10 cellular contexts compared by ENCODE assay signal in the genomic region with DNA sequence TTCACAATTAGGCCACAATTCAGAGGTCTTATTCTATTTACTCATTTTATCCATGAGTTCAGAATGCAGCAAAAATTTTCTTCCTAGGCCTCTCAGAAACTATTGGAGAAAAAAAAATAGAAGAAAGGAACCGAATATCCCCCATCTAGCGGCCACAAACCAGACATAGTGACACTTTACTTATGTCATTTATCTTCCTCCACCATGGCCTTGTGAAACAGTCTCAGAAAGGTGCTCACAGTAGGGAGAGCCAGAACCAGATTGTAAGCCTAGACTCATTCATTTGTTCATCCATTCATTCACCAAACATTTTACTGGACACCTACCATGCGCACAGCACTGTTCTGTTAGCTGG. TPM values are rescaled to one million over a fixed set of nuclear protein-coding genes. Genes with fewer than 3 reads are reported as not detected.
DNase-seq lines count a peak whose midpoint lies in the region; ATAC-seq and TF ChIP-seq lines count a peak whose summit lies in the region.
"Had no signal": no experiment of that assay in that cellular context is flagged by ENCODE, and none has a peak within 500 bp of the region (broad histone marks: within the 10 kb centered on the region; RNA-seq: fewer than 3 reads in every experiment).

No MANE protein-coding gene starts in this region.

- no peaks in the 10 kb centered on the region for H4K20me1 ChIP-seq in MM.1S (ENCODE audit: insufficient read depth, low read length)

- H3K27ac ChIP-seq in MM.1S (ENCODE audit: low read length) = peak overlapping the region; percentile 80
- H3K27ac ChIP-seq in sigmoid colon = peak overlapping the region; percentile 68 to 99 (median 86)

- H3K9me2 ChIP-seq in MM.1S (replicated peaks; ENCODE audit: insufficient read depth, low read length) = no peaks in the 10 kb centered on the region

- no peak for DNase-seq in MM.1S
- no peak for DNase-seq in sigmoid colon
- DNase-seq in D341Med (ENCODE audit: low spot score) = no peak
- no peak for DNase-seq in NCI-H226
- no peak for DNase-seq in kidney tubule cell (ENCODE audit: low spot score)
- no peak for DNase-seq in HUDEP-2 (lab: John Stamatoyannopoulos, UW; ENCODE audit: unreplicated experiment in 76 of 76)
- DNase-seq: activated CD8-positive, alpha-beta memory T cell treated with anti-CD3 and anti-CD28 coated beads, Interleukin-2, amount 10 ng/mL, durations not matched to agents 7 days and 5 days; NCI-H510A treated with DMSO at 0.1 percent for 48 hours had no signal

- H3K4me2 ChIP-seq in MM.1S (ENCODE audit: low read depth, low read length) = peak overlapping the region; percentile 53

- TF ChIP-seq CTCF in MM.1S (IDR thresholded peaks at IDR 0.05; ENCODE audit: low read length) (peak; percentile 35), sigmoid colon (IDR thresholded peaks at IDR 0.05) (no peak)

- H3K4me3 ChIP-seq in MM.1S (ENCODE audit: low read length) (peak overlapping the region; percentile 22; the same call in 1 of the 2 replicates), sigmoid colon (no peak overlapping the region)

- TF ChIP-seq EP300 in sigmoid colon (IDR thresholded peaks at IDR 0.05) = no peak

- intact Hi-C loops in sigmoid colon (cut with DNase I) = no loop called here

- H3K9me3 ChIP-seq in MM.1S (replicated peaks; ENCODE audit: insufficient read depth, low read length) (no peaks in the 10 kb centered on the region), sigmoid colon (no peaks in the 10 kb centered on the region)

- ATAC-seq in GM18520 (IDR thresholded peaks at IDR 0.05; ENCODE audit: unreplicated experiment) (peak; percentile 37), GM21786 (IDR thresholded peaks at IDR 0.05; ENCODE audit: unreplicated experiment) (peak; percentile 47)
- ATAC-seq: activated CD8-positive, alpha-beta memory T cell treated with anti-CD3 and anti-CD28 coated beads, Interleukin-2, amount 10 ng/mL, durations not matched to agents 7 days and 5 days had no signal

- peak overlapping the region; percentile 20; the same call in 1 of the 2 replicates for H3K9ac ChIP-seq in MM.1S (ENCODE audit: low read length)

- peaks cover 72% of the 10 kb centered on the region for H3F3A ChIP-seq in MM.1S (ENCODE audit: insufficient read depth, low read length)

- peaks cover 97% of the 10 kb centered on the region for H3K79me2 ChIP-seq in MM.1S (ENCODE audit: low read length)

- H2AFZ ChIP-seq in MM.1S (ENCODE audit: low read length) = no peak overlapping the region

- H3K27me3 ChIP-seq in MM.1S (replicated peaks; ENCODE audit: insufficient read depth, low read length) (no peaks in the 10 kb centered on the region), sigmoid colon (no peaks in the 10 kb centered on the region)

- peaks cover 98% of the 10 kb centered on the region for H3K4me1 ChIP-seq in MM.1S (ENCODE audit: low read length)
- H3K4me1 ChIP-seq in sigmoid colon = peaks cover 0 to 99% (median 98%) of the 10 kb centered on the region in 4 donors

- no peak for TF ChIP-seq POLR2A in sigmoid colon (IDR thresholded peaks at IDR 0.05)

- H3K36me3 ChIP-seq in MM.1S (replicated peaks; ENCODE audit: insufficient read depth, low read length) (peaks cover 10% of the 10 kb centered on the region), sigmoid colon (no peaks in the 10 kb centered on the region)

- WGBS in sigmoid colon, 2 donors = 81 to 97% methylated on average over 3 of the region's 3 CpGs

RNA-seq across cellular contexts. Expression of a gene that starts 16.0 kb away (rescaled TPM):
- total RNA-seq in sigmoid colon = 10 to 100 TPM; 26.0 to 41.3 (median 30.2) TPM
- polyA plus RNA-seq in sigmoid colon = 10 to 100 TPM in 1 of 3 donors, 1 to 10 TPM in 2; 3.0 to 15.6 (median 4.4) TPM
